Comparison of ENCODE assay signal across 19 cellular contexts in genomic region chr1:9597361-9598315, GRCh38.
"Had no signal": no experiment of that assay in that cellular context is flagged by ENCODE, and none has a peak within 500 bp of the region (broad histone marks: within the 10 kb centered on the region; RNA-seq: fewer than 3 reads in every experiment).

No MANE protein-coding gene starts in this region.

- H3K27ac Mint-ChIP-seq: memory B cell; stimulated activated memory B cell treated with anti-CD40 and anti-IgM and Interleukin-4, amounts not matched to agents 10 μg/mL and 1 μg/mL and 100 μg/mL, for 72 hours; stimulated activated naive CD8-positive, alpha-beta T cell treated with anti-CD3 and anti-CD28 coated beads, Interleukin-15, amount 100 ng/mL, for 72 hours had no signal

- ATAC-seq: foreskin keratinocyte; left cardiac atrium; lower lobe of right lung; psoas muscle; right lobe of liver; stimulated activated memory B cell treated with anti-CD40 and anti-IgM and Interleukin-4, amounts not matched to agents 10 μg/mL and 1 μg/mL and 100 μg/mL, for 72 hours; stimulated activated naive CD8-positive, alpha-beta T cell treated with anti-CD3 and anti-CD28 coated beads, Interleukin-15, amount 100 ng/mL, for 72 hours had no signal

- DNase-seq: dermis blood vessel endothelial cell; foreskin keratinocyte; kidney; left cardiac atrium; left ventricle myocardium inferior; psoas muscle; retina; stimulated activated CD4-positive, alpha-beta T cell treated with anti-CD3 and anti-CD28 coated beads, Interleukin-4, amount 100 ng/mL, for 1 hour; stimulated activated CD8-positive, alpha-beta memory T cell treated with anti-CD3 and anti-CD28 coated beads, Interleukin-4, amount 100 ng/mL, for 48 hours; stimulated activated naive CD8-positive, alpha-beta T cell treated with anti-CD3 and anti-CD28 coated beads, Interleukin-15, amount 100 ng/mL, for 72 hours; testis had no signal

- H3K27me3 Mint-ChIP-seq: memory B cell; stimulated activated memory B cell treated with anti-CD40 and anti-IgM and Interleukin-4, amounts not matched to agents 10 μg/mL and 1 μg/mL and 100 μg/mL, for 72 hours; stimulated activated naive CD8-positive, alpha-beta T cell treated with anti-CD3 and anti-CD28 coated beads, Interleukin-15, amount 100 ng/mL, for 72 hours had no signal

- H3K27ac ChIP-seq: foreskin keratinocyte, hepatocyte, lower lobe of right lung, psoas muscle, right lobe of liver, testis, tibial nerve had no signal

- H3K9me3 Mint-ChIP-seq: memory B cell; mesothelial cell of epicardium; nephron; stimulated activated memory B cell treated with anti-CD40 and anti-IgM and Interleukin-4, amounts not matched to agents 10 μg/mL and 1 μg/mL and 100 μg/mL, for 72 hours; stimulated activated naive CD8-positive, alpha-beta T cell treated with anti-CD3 and anti-CD28 coated beads, Interleukin-15, amount 100 ng/mL, for 72 hours had no signal

- H3K4me3 ChIP-seq: hepatocyte, left ventricle myocardium inferior, lower lobe of right lung, psoas muscle, right lobe of liver, testis, tibial nerve had no signal

- H2AFZ ChIP-seq: hepatocyte had no signal

- H3K4me2 ChIP-seq: hepatocyte had no signal

- H3K4me3 Mint-ChIP-seq: memory B cell; mesothelial cell of epicardium; stimulated activated memory B cell treated with anti-CD40 and anti-IgM and Interleukin-4, amounts not matched to agents 10 μg/mL and 1 μg/mL and 100 μg/mL, for 72 hours had no signal

- H3K27me3 ChIP-seq: foreskin keratinocyte, hepatocyte, right lobe of liver, testis, tibial nerve had no signal

- H3K9me3 ChIP-seq: left ventricle myocardium inferior, lower lobe of right lung, psoas muscle, right lobe of liver, testis, tibial nerve had no signal
